ENCODE assay signal across 1 cellular context in genomic region chr3:149390772-149391212, GRCh38.
TF ChIP-seq lines count a peak whose summit lies in the region.

No MANE protein-coding gene starts in this region.

TF ChIP-seq in H1, 55 proteins besides CTCF, POLR2A, EP300 and RAD21 (continued from another document):
- TF ChIP-seq ATF2 (IDR thresholded peaks at IDR 0.05; ENCODE audit: low read length), result no peak
- TF ChIP-seq CEBPB (IDR thresholded peaks at IDR 0.05; ENCODE audit: low read depth, low read length), result no peak
- TF ChIP-seq ZNF274 (IDR thresholded peaks at IDR 0.05; ENCODE audit: borderline replicate concordance, extremely low read depth, low read length), result no peak
- no peak for TF ChIP-seq CREB1 (IDR thresholded peaks at IDR 0.05)
- TF ChIP-seq TCF12 (IDR thresholded peaks at IDR 0.05; ENCODE audit: low read depth, low read length), result no peak
- TF ChIP-seq NRF1 (IDR thresholded peaks at IDR 0.05; ENCODE audit: low read depth, low read length), result no peak
- TF ChIP-seq E2F6 (IDR thresholded peaks at IDR 0.05), result no peak
- no peak for TF ChIP-seq TAF7 (optimal IDR thresholded peaks at IDR 0.05; ENCODE audit: borderline replicate concordance, low read depth, low read length)
- TF ChIP-seq BCL11A (IDR thresholded peaks at IDR 0.05; ENCODE audit: low read depth in 2 of 2, low read length in 2 of 2), result no peak
- no peak for TF ChIP-seq BACH1 (IDR thresholded peaks at IDR 0.05; ENCODE audit: low read length)
- no peak for TF ChIP-seq POLR2AphosphoS5 (IDR thresholded peaks at IDR 0.05; ENCODE audit: low read depth, low read length)
- no peak for TF ChIP-seq KDM5A (IDR thresholded peaks at IDR 0.05; ENCODE audit: low read length)
